Comparison of ENCODE assay signal across 9 cellular contexts in genomic region chr3:3798641-3799113, GRCh38. TPM values are rescaled to one million over a fixed set of nuclear protein-coding genes. Genes with fewer than 3 reads are reported as not detected.
DNase-seq lines count a peak whose midpoint lies in the region; ATAC-seq, FAIRE-seq and TF ChIP-seq lines count a peak whose summit lies in the region.
"Had no signal": no experiment of that assay in that cellular context is flagged by ENCODE, and none has a peak within 500 bp of the region (broad histone marks: within the 10 kb centered on the region; RNA-seq: fewer than 3 reads in every experiment).

No MANE protein-coding gene starts in this region.

- peak overlapping the region; percentile 11 for H2AFZ ChIP-seq in IMR-90 (replicated peaks; ENCODE audit: low read length, poor library complexity)

- H3K36me3 ChIP-seq in IMR-90 (ENCODE audit: control insufficient read depth, insufficient read depth, low read length) (no peaks in the 10 kb centered on the region), small intestine (ENCODE audit: control insufficient read depth in 2 of 2, insufficient read depth in 2 of 2, low read length in 2 of 2) (no peaks in the 10 kb centered on the region)

- peaks cover 18 to 22% of the 10 kb centered on the region in 2 donors for H3K4me1 Mint-ChIP-seq in immature natural killer cell

- H3K56ac ChIP-seq in IMR-90 (ENCODE audit: extremely low read depth, insufficient read depth, low read length) = no peak overlapping the region

- no peak overlapping the region for H3K4me2 ChIP-seq in IMR-90 (ENCODE audit: low read depth, low read length)

- dilution Hi-C loops in IMR-90 (cut with HindIII; ENCODE audit: low sequenced_read_pairs, unreplicated experiment) = no loop called here

- no peaks in the 10 kb centered on the region for H3K79me1 ChIP-seq in IMR-90 (ENCODE audit: low read depth in 1 of 2, low read length in 2 of 2)

- H4K91ac ChIP-seq in IMR-90 (ENCODE audit: insufficient read depth, low read depth, low read length) = no peak overlapping the region

- no peak overlapping the region for H3K18ac ChIP-seq in IMR-90 (ENCODE audit: low read depth, low read length)

- H2BK15ac ChIP-seq in IMR-90 (ENCODE audit: low read depth, low read length) = no peak overlapping the region

- no peak for DNase-seq in IMR-90
- peak; percentile 33 to 54 (median 41) for DNase-seq in immature natural killer cell
- peak; percentile 12 for DNase-seq in small intestine
- DNase-seq in HTR-8/SVneo (ENCODE audit: insufficient read length, low spot score) = no peak
- DNase-seq in dedifferentiated amniotic fluid mesenchymal stem cell (ENCODE audit: extremely low spot score) = no peak

- H3K9me3 Mint-ChIP-seq in immature natural killer cell = peaks cover 0 to 8% (median 0%) of the 10 kb centered on the region in 6 donors

- peak overlapping the region; percentile 7; the same call in 1 of the 2 replicates for H3K4me3 ChIP-seq in IMR-90 (ENCODE audit: insufficient read depth, low read depth, low read length)
- peak overlapping the region; percentile 41 to 63 for H3K4me3 ChIP-seq in small intestine (ENCODE audit: low read depth in 1 of 2, low read length in 2 of 2)

- TF ChIP-seq CTCF in IMR-90 (conservative IDR thresholded peaks at IDR 0.05; ENCODE audit: low read depth, low read length) = no peak

- TF ChIP-seq POLR2A in IMR-90 (IDR thresholded peaks at IDR 0.05; ENCODE audit: low read depth, low read length) = no peak

- H3K9ac ChIP-seq in IMR-90 (ENCODE audit: low read depth, low read length) = no peak overlapping the region

- no peak overlapping the region for H3K23ac ChIP-seq in IMR-90 (ENCODE audit: low read depth, low read length)

- no peak for TF ChIP-seq RAD21 in IMR-90 (IDR thresholded peaks at IDR 0.05; ENCODE audit: low read length)

- no peak overlapping the region for H3K4ac ChIP-seq in IMR-90 (ENCODE audit: low read depth, low read length)

- 7% methylated on average over 17 of the region's 37 CpGs; no CpG with 5 or more reads in 1 of the 2 experiments for WGBS in IMR-90 (ENCODE audit: extremely low coverage in 2 of 2, insufficient read length in 1 of 2), 2 experiments
- WGBS in small intestine, 3 donors = 1 to 3% (median 1%) methylated on average over 37 of the region's 37 CpGs

- POLR2A ChIA-PET in IMR-90 (lab: Charles Lee; ENCODE audit: unreplicated experiment) = no interaction called here

- no peak overlapping the region for H2AK9ac ChIP-seq in IMR-90 (replicated peaks; ENCODE audit: low read depth, low read length, poor library complexity)

- FAIRE-seq in small intestine (lab: Jason Lieb, UNC) = no peak
- FAIRE-seq in HTR-8/SVneo (lab: Jason Lieb, UNC) = no peak
- FAIRE-seq: islet of Langerhans had no signal

- H2BK120ac ChIP-seq in IMR-90 (ENCODE audit: low read depth, low read length) = no peak overlapping the region

- peaks cover 4 to 16% (median 4%) of the 10 kb centered on the region in 3 donors for H3K27me3 Mint-ChIP-seq in immature natural killer cell (ENCODE audit: low read depth in 3 of 3)

- no peaks in the 10 kb centered on the region for H3K4me1 ChIP-seq in IMR-90 (ENCODE audit: control insufficient read depth, insufficient read depth, low read length)
- no peaks in the 10 kb centered on the region for H3K4me1 ChIP-seq in small intestine (ENCODE audit: control insufficient read depth in 2 of 2, insufficient read depth in 1 of 2, low read depth in 1 of 2, low read length in 1 of 2)

- H3K27ac ChIP-seq in IMR-90 (ENCODE audit: insufficient read depth, low read length) (no peak overlapping the region), angular gyrus (ENCODE audit: low read depth, low read length) (peak overlapping the region; percentile 59), small intestine (ENCODE audit: low read depth in 1 of 2, low read length in 1 of 2) (peak overlapping the region in 1 of 2 donors; percentile 31)

- no peaks in the 10 kb centered on the region for H4K20me1 ChIP-seq in IMR-90 (ENCODE audit: insufficient read depth, low read length)

- H3K9me1 ChIP-seq in IMR-90 (ENCODE audit: insufficient read depth, low read length) = no peaks in the 10 kb centered on the region

- no TSS peak for BruUV-seq in IMR-90 (replicated peaks; lab: Mats Ljungman, UMichigan)

- peaks cover 0 to 4% (median 0%) of the 10 kb centered on the region in 3 donors for H3K36me3 Mint-ChIP-seq in immature natural killer cell

- H3K27me3 ChIP-seq in IMR-90 (ENCODE audit: control insufficient read depth, insufficient read depth, low read length) = no peaks in the 10 kb centered on the region; the same call in 1 of the 2 replicates
- peaks cover 0 to 11% of the 10 kb centered on the region in 2 donors for H3K27me3 ChIP-seq in small intestine (ENCODE audit: control insufficient read depth in 2 of 2, insufficient read depth in 2 of 2, low read length in 2 of 2)

- no peak overlapping the region for H2BK5ac ChIP-seq in IMR-90 (ENCODE audit: low read depth, low read length, poor library complexity, severe bottlenecking)

- no peak overlapping the region for H2AK5ac ChIP-seq in IMR-90 (ENCODE audit: low read depth, low read length)

- H4K8ac ChIP-seq in IMR-90 (ENCODE audit: low read depth in 2 of 2, low read length in 2 of 2) = no peak overlapping the region

- CTCF ChIA-PET in IMR-90 (lab: Yijun Ruan, JAX) = no interaction called here

- intact Hi-C loops in IMR-90 (cut with micrococcal nuclease) = no loop called here

- H3K4me3 Mint-ChIP-seq in immature natural killer cell = peak overlapping the region; percentile 89 to 96 (median 91)

- H3K9me3 ChIP-seq in IMR-90 (ENCODE audit: control insufficient read depth, insufficient read depth, low read length) = 0 out of 2 replicates have a peak, but pooled peaks cover 3% of the 10 kb centered on the region
- no peaks in the 10 kb centered on the region for H3K9me3 ChIP-seq in small intestine (ENCODE audit: control insufficient read depth, low read depth)

- H3K27ac Mint-ChIP-seq in immature natural killer cell = peak overlapping the region; percentile 23 to 86 (median 78)

- H4K5ac ChIP-seq in IMR-90 (ENCODE audit: low read depth, low read length) = no peak overlapping the region

- ATAC-seq in GM19035 (IDR thresholded peaks at IDR 0.05; ENCODE audit: unreplicated experiment) = peak; percentile 38
- ATAC-seq in IMR-90 (ENCODE audit: low read depth) = no peak
- no peak for ATAC-seq in GM18873 (IDR thresholded peaks at IDR 0.05; ENCODE audit: low FRiP score, unreplicated experiment)

- no peak overlapping the region for H2BK20ac ChIP-seq in IMR-90 (ENCODE audit: low read depth, low read length)

- in situ Hi-C loops in IMR-90 (cut with MboI; ENCODE audit: low sequenced_read_pairs) = no loop called here

- H3K14ac ChIP-seq in IMR-90 (replicated peaks; ENCODE audit: low read depth, low read length) = no peak overlapping the region

TF ChIP-seq in IMR-90, 13 proteins besides CTCF, POLR2A, EP300 and RAD21:
- TF ChIP-seq MAFK (IDR thresholded peaks at IDR 0.05; ENCODE audit: low read depth, low read length) (no peak), NFE2L2 (IDR thresholded peaks at IDR 0.05; ENCODE audit: low read depth, low read length) (no peak), FOS (IDR thresholded peaks at IDR 0.05; ENCODE audit: low read depth, low read length) (no peak), ELK1 (IDR thresholded peaks at IDR 0.05; ENCODE audit: borderline replicate concordance, low read depth, low read length) (no peak), CHD1 (IDR thresholded peaks at IDR 0.05; ENCODE audit: low read depth, low read length) (no peak), CEBPB (IDR thresholded peaks at IDR 0.05; ENCODE audit: low read depth, low read length) (no peak), RFX5 (IDR thresholded peaks at IDR 0.05; ENCODE audit: low read depth, low read length) (no peak), RCOR1 (IDR thresholded peaks at IDR 0.05; ENCODE audit: insufficient replicate concordance, low read length) (no peak), BHLHE40 (IDR thresholded peaks at IDR 0.05; ENCODE audit: low read depth, low read length) (no peak), MAZ (IDR thresholded peaks at IDR 0.05; ENCODE audit: borderline replicate concordance, low read depth, low read length) (no peak), SMC3 (IDR thresholded peaks at IDR 0.05; ENCODE audit: low read depth, low read length) (no peak), USF2 (IDR thresholded peaks at IDR 0.05; ENCODE audit: low read depth, low read length) (no peak), MXI1 (IDR thresholded peaks at IDR 0.05; ENCODE audit: borderline replicate concordance, low read depth, low read length) (no peak)

RNA-seq across cellular contexts. Expression of gene LRRN1, which starts 0.6 kb away (rescaled TPM):
- total RNA-seq in IMR-90 (2012; rRNA removed) = under 0.01 and 0.18 TPM in 2 replicates
- polyA plus RNA-seq in IMR-90 (2012; rRNA removed) = 0.40 and 0.41 TPM in 2 replicates
- 0.09 and 0.14 TPM in 2 replicates for polyA plus RNA-seq in IMR-90 (2012; cell fraction: cytosol; rRNA removed)
- 0.10 and 0.30 TPM in 2 replicates for polyA plus RNA-seq in IMR-90 (2012; cell fraction: nucleus; rRNA removed; ENCODE audit: low replicate concordance)
- polyA plus RNA-seq in immature natural killer cell = under 1 TPM in 2 of 3 donors, not detected in 1; 0.30 to 0.84 TPM
- polyA plus RNA-seq in small intestine = 1 to 10 TPM in 1 of 3 donors, under 1 TPM in 2; 0.22 to 2.0 (median 0.27) TPM

Comparison
In these comparisons a context has a peak if more than half of its experiments do, and no peak if none do; other contexts are left out.
1. DNase-seq: peak in immature natural killer cell (3 of 3) and small intestine (single experiment); none in IMR-90 (single experiment), HTR-8/SVneo (single experiment) and dedifferentiated amniotic fluid mesenchymal stem cell (single experiment).